ENCODE assay signal across 15 cellular contexts in the genomic region with DNA sequence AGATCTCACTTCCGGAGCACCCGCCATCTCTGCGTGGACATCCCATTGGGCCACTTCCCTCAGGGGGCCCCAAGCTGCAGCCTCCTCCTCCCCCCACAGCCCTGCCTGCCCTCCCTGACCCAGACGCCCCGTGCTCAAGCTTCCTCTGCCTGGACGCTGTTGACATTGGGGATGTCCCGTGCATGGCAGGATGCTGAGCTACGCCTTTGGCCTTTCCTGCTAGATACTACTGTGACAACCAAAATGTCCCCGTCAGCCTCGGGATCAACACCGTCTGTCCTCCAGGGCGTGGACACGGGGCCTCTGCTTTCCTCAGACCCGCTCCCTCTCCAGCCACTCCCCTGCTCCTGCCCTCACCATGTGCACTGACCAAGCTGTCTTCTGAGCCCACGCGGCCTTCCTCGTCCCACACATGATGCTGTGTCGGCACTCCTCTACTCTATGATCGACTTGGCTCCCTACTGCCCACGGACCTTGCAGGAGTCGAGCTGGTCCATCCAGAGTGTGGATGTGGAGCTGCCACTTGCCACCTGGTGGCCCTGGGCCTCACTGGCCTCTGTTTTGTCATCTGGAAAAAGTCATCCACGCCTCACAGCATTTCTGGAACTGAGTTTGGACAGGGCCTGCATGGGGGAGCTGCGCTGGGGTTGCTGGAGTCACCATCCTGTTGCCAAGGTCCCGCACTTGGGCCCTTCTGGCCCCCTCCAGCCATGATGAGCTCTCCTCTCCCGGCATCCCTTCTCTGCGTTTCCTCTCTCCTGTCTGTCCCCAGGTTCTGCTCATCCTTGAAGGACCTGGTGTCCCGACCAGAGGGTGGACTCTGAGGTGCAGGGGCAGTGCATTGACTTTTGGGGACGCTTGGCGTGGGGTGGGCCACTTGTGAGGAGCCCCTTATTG.
DNase-seq lines count a peak whose midpoint lies in the region; ATAC-seq and TF ChIP-seq lines count a peak whose summit lies in the region.
"Had no signal": no experiment of that assay in that cellular context is flagged by ENCODE, and none has a peak within 500 bp of the region (broad histone marks: within the 10 kb centered on the region; RNA-seq: fewer than 3 reads in every experiment).

No MANE protein-coding gene starts in this region.

- H3F3A ChIP-seq in PC-3 (ENCODE audit: low read length, unreplicated experiment), result no peaks in the 10 kb centered on the region

- TF ChIP-seq CTCF in CD4-positive, alpha-beta T cell (IDR thresholded peaks at IDR 0.05), result no peak
- TF ChIP-seq CTCF in PC-3 (conservative IDR thresholded peaks at IDR 0.05; ENCODE audit: low read depth, low read length) (no peak), hepatocyte (IDR thresholded peaks at IDR 0.05; ENCODE audit: poor library complexity) (no peak)

- no peak for DNase-seq in CD4-positive, alpha-beta T cell
- DNase-seq in PC-3 (no peak), hepatocyte (ENCODE audit: low spot score) (no peak), neuronal stem cell (ENCODE audit: low spot score) (no peak), left colon (no peak), HT-29 (ENCODE audit: low spot score) (no peak), AML-193 (lab: John Stamatoyannopoulos, UW) (no peak), NCI-H1105 (lab: John Stamatoyannopoulos, UW) (no peak)
- DNase-seq: central memory CD4-positive, alpha-beta T cell; HCEC 1CT; left ventricle myocardium inferior; NCI-H1930; SHP77; T-helper 9 cell had no signal

- 80% methylated on average over 26 of the region's 29 CpGs for WGBS in hepatocyte (ENCODE audit: low lambda C conversion rate, missing lambda C conversion rate)
- no CpG with 5 or more reads among the region's 29 CpGs for WGBS in neuronal stem cell (ENCODE audit: extremely low coverage in 2 of 2, insufficient read length in 2 of 2, insufficient replicate concordance in 1 of 2), 2 donors

- H2BK5ac ChIP-seq in neuronal stem cell (ENCODE audit: low read length), result peak overlapping the region; percentile 31

- peak overlapping the region; percentile 59 for H2BK12ac ChIP-seq in neuronal stem cell (ENCODE audit: low read length)

- no peaks in the 10 kb centered on the region for H3K9me2 ChIP-seq in PC-3 (replicated peaks; ENCODE audit: low read length)
- H3K9me2 ChIP-seq in hepatocyte (replicated peaks; ENCODE audit: insufficient read depth), result no peaks in the 10 kb centered on the region

- H3K4me1 ChIP-seq in PC-3 (ENCODE audit: insufficient read depth, low read length) (peaks cover 25% of the 10 kb centered on the region), hepatocyte (ENCODE audit: insufficient read depth) (peaks cover 49% of the 10 kb centered on the region), neuronal stem cell (ENCODE audit: control insufficient read depth in 2 of 2, insufficient read depth in 1 of 2, low read depth in 1 of 2, low read length in 2 of 2) (peaks cover 42 to 63% of the 10 kb centered on the region in 2 donors)

- H4K20me1 ChIP-seq in PC-3 (ENCODE audit: low read length) (no peaks in the 10 kb centered on the region), hepatocyte (ENCODE audit: insufficient read depth, poor library complexity, severe bottlenecking) (peaks cover 5% of the 10 kb centered on the region)

- H3K14ac ChIP-seq in neuronal stem cell (ENCODE audit: low read length), result no peak overlapping the region

- ATAC-seq in CD4-positive, alpha-beta T cell (ENCODE audit: poor library complexity), result no peak
- ATAC-seq in PC-3 (no peak), left colon (no peak)
- ATAC-seq: stimulated activated naive CD8-positive, alpha-beta T cell treated with anti-CD3 and anti-CD28 coated beads, Interleukin-15, Interleukin-2, amounts not matched to agents 100 U/mL and 50 U/mL, for 24 hours had no signal

- peak overlapping the region; percentile 80 for H3K4me3 Mint-ChIP-seq in CD4-positive, alpha-beta T cell

- no peak overlapping the region for H3K4ac ChIP-seq in neuronal stem cell (ENCODE audit: low read length)

- H3K4me2 ChIP-seq in PC-3 (ENCODE audit: low read length) (peak overlapping the region; percentile 75; the same call in 1 of the 2 replicates), hepatocyte (peak overlapping the region; percentile 74), neuronal stem cell (ENCODE audit: insufficient read depth, low read length, poor library complexity, severe bottlenecking) (peak overlapping the region; percentile 52)

- CTCF ChIA-PET in CD4-positive, alpha-beta T cell (lab: Charles Lee), result interaction anchor here (1.0 kb wide), 1 partner anchor 11 kb away, joined by 3 read pairs; no protein-coding TSS in a partner anchor
- CTCF ChIA-PET in PC-3 (lab: Charles Lee), result no interaction called here

- H3K9ac ChIP-seq in PC-3 (ENCODE audit: low read length) (no peak overlapping the region), neuronal stem cell (ENCODE audit: low read depth, low read length, poor library complexity) (no peak overlapping the region)

- H3K4me3 ChIP-seq in PC-3 (ENCODE audit: low read length) (no peak overlapping the region), hepatocyte (no peak overlapping the region), neuronal stem cell (ENCODE audit: low read length in 2 of 2) (no peak overlapping the region)
- H3K4me3 ChIP-seq: left ventricle myocardium inferior had no signal

- H2AK5ac ChIP-seq in neuronal stem cell (ENCODE audit: low read depth, low read length), result peak overlapping the region; percentile 98

- H3K27me3 Mint-ChIP-seq in CD4-positive, alpha-beta T cell, result peaks cover 9% of the 10 kb centered on the region

- no peaks in the 10 kb centered on the region for H3K36me3 Mint-ChIP-seq in CD4-positive, alpha-beta T cell (ENCODE audit: low read depth)

- peak overlapping the region; percentile 89 for H3K18ac ChIP-seq in neuronal stem cell (ENCODE audit: low read length)

- H3K79me1 ChIP-seq in neuronal stem cell (ENCODE audit: low read depth, low read length), result no peaks in the 10 kb centered on the region

- H3K79me2 ChIP-seq in PC-3 (ENCODE audit: low read length) (no peaks in the 10 kb centered on the region), hepatocyte (no peaks in the 10 kb centered on the region)

- peaks cover 14% of the 10 kb centered on the region for H3K27me3 ChIP-seq in CD4-positive, alpha-beta T cell (ENCODE audit: control insufficient read depth, insufficient read depth, low read length)
- no peaks in the 10 kb centered on the region for H3K27me3 ChIP-seq in PC-3 (ENCODE audit: low read length)
- no peaks in the 10 kb centered on the region for H3K27me3 ChIP-seq in hepatocyte
- peaks cover 0 to 28% (median 0%) of the 10 kb centered on the region in 3 experiments for H3K27me3 ChIP-seq in neuronal stem cell (ENCODE audit: control insufficient read depth in 3 of 3, insufficient read depth in 3 of 3, low read depth in 1 of 3, low read length in 3 of 3)

- H3K9me3 ChIP-seq in CD4-positive, alpha-beta T cell (ENCODE audit: control insufficient read depth, low read length), result no peaks in the 10 kb centered on the region
- no peaks in the 10 kb centered on the region for H3K9me3 ChIP-seq in PC-3 (ENCODE audit: low read length)
- no peaks in the 10 kb centered on the region for H3K9me3 ChIP-seq in hepatocyte (ENCODE audit: low read depth)
- H3K9me3 ChIP-seq in neuronal stem cell (replicated peaks in 1 of 2; ENCODE audit: control insufficient read depth in 2 of 2, insufficient read depth in 1 of 2, low read depth in 1 of 2, low read length in 2 of 2), result peaks cover 0 to 2% of the 10 kb centered on the region in 2 donors
- H3K9me3 ChIP-seq: left ventricle myocardium inferior had no signal

- no peaks in the 10 kb centered on the region for H3K9me3 Mint-ChIP-seq in CD4-positive, alpha-beta T cell

- peaks cover 23% of the 10 kb centered on the region for H3K4me1 Mint-ChIP-seq in CD4-positive, alpha-beta T cell (ENCODE audit: low read depth)

- POLR2A ChIA-PET in CD4-positive, alpha-beta T cell (lab: Charles Lee), result interaction anchor here (0.8 to 2.3 kb wide), 5 partner anchors 15 to 82 kb away, joined by 3 to 19 read pairs (median 3); no protein-coding TSS in a partner anchor
- POLR2A ChIA-PET in PC-3 (lab: Charles Lee; ENCODE audit: unreplicated experiment), result no interaction called here

- H3K36me3 ChIP-seq in PC-3 (ENCODE audit: low read depth, low read length) (no peaks in the 10 kb centered on the region), hepatocyte (replicated peaks; ENCODE audit: insufficient read depth, low read depth) (no peaks in the 10 kb centered on the region), neuronal stem cell (replicated peaks in 1 of 2; ENCODE audit: control insufficient read depth in 2 of 2, insufficient read depth in 2 of 2, low read length in 2 of 2) (no peaks in the 10 kb centered on the region)
- H3K36me3 ChIP-seq: left ventricle myocardium inferior had no signal

- H4K91ac ChIP-seq in neuronal stem cell (ENCODE audit: low read depth, low read length, poor library complexity), result no peak overlapping the region

- H2BK15ac ChIP-seq in neuronal stem cell (ENCODE audit: low read length), result peak overlapping the region; percentile 8

- no peak overlapping the region for H3K27ac ChIP-seq in CD4-positive, alpha-beta T cell (ENCODE audit: low read depth, low read length)
- no peak overlapping the region for H3K27ac ChIP-seq in PC-3 (ENCODE audit: low read length)
- peak overlapping the region; percentile 93 for H3K27ac ChIP-seq in hepatocyte
- no peak overlapping the region for H3K27ac ChIP-seq in neuronal stem cell (replicated peaks; ENCODE audit: low read length)
- H3K27ac ChIP-seq: left ventricle myocardium inferior had no signal

- H2AFZ ChIP-seq in PC-3 (ENCODE audit: low read length), result no peak overlapping the region
- no peak overlapping the region for H2AFZ ChIP-seq in hepatocyte
- no peak overlapping the region for H2AFZ ChIP-seq in neuronal stem cell (ENCODE audit: low read length)

- no peak overlapping the region for H2BK120ac ChIP-seq in neuronal stem cell (ENCODE audit: low read depth, low read length)

- no TSS peak for BruUV-seq in PC-3 (replicated peaks; lab: Mats Ljungman, UMichigan)

- no peak overlapping the region for H4K8ac ChIP-seq in neuronal stem cell (ENCODE audit: low read depth, low read length)

- intact Hi-C loops in CD4-positive, alpha-beta T cell (cut with DNase I, micrococcal nuclease), result loop anchor here in 1 of 2 experiments (2.0 kb wide), 1 partner anchor 23 kb away; no protein-coding TSS in a partner anchor
- intact Hi-C loops in PC-3 (cut with micrococcal nuclease) (loop anchor here (10.0 kb wide), 1 partner anchor 219 kb away; the partner anchor contains the start of gene CIBAR2), left colon (cut with DNase I, micrococcal nuclease) (no loop called here)

- peak overlapping the region; percentile 77 for H3K27ac Mint-ChIP-seq in CD4-positive, alpha-beta T cell

- peak overlapping the region; percentile 35 for H3K23ac ChIP-seq in neuronal stem cell (ENCODE audit: low read depth, low read length, poor library complexity)
